ENCODE assay signal across 16 cellular contexts in the genomic region with DNA sequence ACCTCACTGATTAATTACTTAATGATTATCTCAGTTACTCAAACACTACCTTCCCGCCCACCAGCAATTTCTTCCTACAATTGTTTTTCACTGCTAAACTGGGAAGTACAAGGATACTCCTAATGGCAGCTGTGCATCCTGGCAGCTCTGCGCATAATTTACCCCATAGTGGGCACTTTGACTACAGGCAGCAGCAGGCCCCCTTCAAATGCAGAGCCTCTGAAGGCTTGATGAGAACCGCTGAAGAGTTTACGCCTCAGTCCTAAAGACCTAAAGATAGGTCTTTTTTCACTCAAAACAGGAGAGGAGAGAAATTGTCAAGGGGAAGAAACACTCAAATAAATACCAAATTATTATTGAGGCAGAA. TPM values are rescaled to one million over a fixed set of nuclear protein-coding genes. Genes with fewer than 3 reads are reported as not detected.
A peak's percentile ranks its signal among the peaks of the same experiment; 100 is the strongest.
DNase-seq lines count a peak whose midpoint lies in the region; ATAC-seq and TF ChIP-seq lines count a peak whose summit lies in the region.
"Had no signal": no experiment of that assay in that cellular context is flagged by ENCODE, and none has a peak within 500 bp of the region (broad histone marks: within the 10 kb centered on the region; RNA-seq: fewer than 3 reads in every experiment).

No MANE protein-coding gene starts in this region.

- H3K4me1 ChIP-seq in left lung = peaks cover 0 to 12% of the 10 kb centered on the region in 2 donors
- H3K4me1 ChIP-seq: BE2C had no signal

- no peak overlapping the region for H3K4me3 ChIP-seq in H7 (ENCODE audit: insufficient read depth, low read depth, low read length)
- no peak overlapping the region for H3K4me3 ChIP-seq in left lung
- H3K4me3 ChIP-seq: lung, SJCRH30 had no signal

- no peaks in the 10 kb centered on the region for H3K27me3 Mint-ChIP-seq in WTC11 (ENCODE audit: low read depth)
- peaks cover 2% of the 10 kb centered on the region for H3K27me3 Mint-ChIP-seq in nephron progenitor cell (ENCODE audit: low read depth, poor library complexity)
- H3K27me3 Mint-ChIP-seq: activated CD4-positive, alpha-beta T cell treated with anti-CD3 and anti-CD28 coated beads, Interleukin-2, amount 10 ng/mL, durations not matched to agents 7 days and 5 days; activated naive CD4-positive, alpha-beta T cell treated with anti-CD3 and anti-CD28 coated beads, Interleukin-2, amount 50 U/mL, for 24 hours had no signal

- H3K9me3 ChIP-seq in left lung = no peaks in the 10 kb centered on the region
- H3K9me3 ChIP-seq: BE2C, SJCRH30 had no signal

- H3K4me1 Mint-ChIP-seq in WTC11 (peaks cover 52% of the 10 kb centered on the region), nephron progenitor cell (peaks cover 47% of the 10 kb centered on the region)

- intact Hi-C loops in left lung (cut with DNase I) = no loop called here

- H3K36me3 ChIP-seq in H7 (replicated peaks; ENCODE audit: control insufficient read depth, insufficient read depth, low read length) (peaks cover 2% of the 10 kb centered on the region; the same call in 1 of the 2 replicates), left lung (peaks cover 0 to 87% of the 10 kb centered on the region in 2 donors)
- H3K36me3 ChIP-seq: SJCRH30 had no signal

- ATAC-seq in WTC11 (peak; percentile 93), GM21717 (IDR thresholded peaks at IDR 0.05; ENCODE audit: unreplicated experiment) (no peak), left lung (no peak)

- no peak for TF ChIP-seq CTCF in WTC11 (IDR thresholded peaks at IDR 0.05)
- no peak for TF ChIP-seq CTCF in nephron progenitor cell (IDR thresholded peaks at IDR 0.05)
- no peak for TF ChIP-seq CTCF in left lung (IDR thresholded peaks at IDR 0.05)

- CTCF ChIA-PET in WTC11 (lab: Charles Lee) = interaction anchor here (0.6 to 2.8 kb wide), 12 partner anchors 9 to 305 kb away, joined by 3 to 14 read pairs (median 4); a partner anchor contains a TSS

- H3K27me3 ChIP-seq in H7 (ENCODE audit: control insufficient read depth, insufficient read depth, low read length) (no peaks in the 10 kb centered on the region), left lung (no peaks in the 10 kb centered on the region)
- H3K27me3 ChIP-seq: BE2C, SJCRH30 had no signal

- DNase-seq in ELF-1 (ENCODE audit: low read depth, low spot score) (peak; percentile 30), H7 (peak; percentile 74), WTC11 (ENCODE audit: low spot score) (peak; percentile 56), nephron progenitor cell (no peak), left lung (no peak)
- no peak for DNase-seq in activated CD4-positive, alpha-beta T cell treated with anti-CD3 and anti-CD28 coated beads for 48 hours
- DNase-seq: activated CD4-positive, alpha-beta T cell treated with anti-CD3 and anti-CD28 coated beads, Interleukin-2, amount 10 ng/mL, durations not matched to agents 7 days and 5 days; activated T-cell treated with anti-CD3 and anti-CD28 coated beads for 4 hours; BE2C; effector CD4-positive, alpha-beta T cell; stimulated activated CD4-positive, alpha-beta T cell treated with anti-CD3 and anti-CD28 coated beads, Interleukin-1b, Interleukin-23, amount 100 ng/mL, for 48 hours had no signal

- H3K4me3 Mint-ChIP-seq in WTC11 = peak overlapping the region; percentile 7; the same call in 1 of the 2 replicates
- H3K4me3 Mint-ChIP-seq in nephron progenitor cell = peak overlapping the region; percentile 19
- H3K4me3 Mint-ChIP-seq: activated CD4-positive, alpha-beta T cell treated with anti-CD3 and anti-CD28 coated beads, Interleukin-2, amount 10 ng/mL, durations not matched to agents 7 days and 5 days; activated naive CD4-positive, alpha-beta T cell treated with anti-CD3 and anti-CD28 coated beads, Interleukin-2, amount 50 U/mL, for 24 hours; neural crest cell had no signal

- POLR2A ChIA-PET in WTC11 (lab: Charles Lee) = interaction anchor here (1.4 kb wide), 1 partner anchor 11 kb away, joined by 5 read pairs; a partner anchor contains a TSS

- H3K27ac ChIP-seq in left lung = no peak overlapping the region
- H3K27ac ChIP-seq: SJCRH30 had no signal

- no peaks in the 10 kb centered on the region for H3K9me3 Mint-ChIP-seq in WTC11
- H3K9me3 Mint-ChIP-seq in nephron progenitor cell = no peaks in the 10 kb centered on the region
- H3K9me3 Mint-ChIP-seq: activated CD4-positive, alpha-beta T cell treated with anti-CD3 and anti-CD28 coated beads, Interleukin-2, amount 10 ng/mL, durations not matched to agents 7 days and 5 days; activated naive CD4-positive, alpha-beta T cell treated with anti-CD3 and anti-CD28 coated beads, Interleukin-2, amount 50 U/mL, for 24 hours; neural crest cell had no signal

- peak overlapping the region; percentile 68 for H3K27ac Mint-ChIP-seq in WTC11
- peak overlapping the region; percentile 84 for H3K27ac Mint-ChIP-seq in nephron progenitor cell
- H3K27ac Mint-ChIP-seq: activated CD4-positive, alpha-beta T cell treated with anti-CD3 and anti-CD28 coated beads, Interleukin-2, amount 10 ng/mL, durations not matched to agents 7 days and 5 days; activated naive CD4-positive, alpha-beta T cell treated with anti-CD3 and anti-CD28 coated beads, Interleukin-2, amount 50 U/mL, for 24 hours had no signal

- peaks cover 3% of the 10 kb centered on the region for H3K36me3 Mint-ChIP-seq in WTC11
- H3K36me3 Mint-ChIP-seq in nephron progenitor cell (ENCODE audit: low read depth) = peaks cover 50% of the 10 kb centered on the region

TF ChIP-seq in WTC11, 78 proteins besides CTCF, POLR2A, EP300 and RAD21:
- TF ChIP-seq, protein P1, sequence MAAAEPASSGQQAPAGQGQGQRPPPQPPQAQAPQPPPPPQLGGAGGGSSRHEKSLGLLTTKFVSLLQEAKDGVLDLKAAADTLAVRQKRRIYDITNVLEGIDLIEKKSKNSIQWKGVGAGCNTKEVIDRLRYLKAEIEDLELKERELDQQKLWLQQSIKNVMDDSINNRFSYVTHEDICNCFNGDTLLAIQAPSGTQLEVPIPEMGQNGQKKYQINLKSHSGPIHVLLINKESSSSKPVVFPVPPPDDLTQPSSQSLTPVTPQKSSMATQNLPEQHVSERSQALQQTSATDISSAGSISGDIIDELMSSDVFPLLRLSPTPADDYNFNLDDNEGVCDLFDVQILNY (CRISPR knock-in tag; IDR thresholded peaks at IDR 0.05) = no peak
- TF ChIP-seq, protein P2, sequence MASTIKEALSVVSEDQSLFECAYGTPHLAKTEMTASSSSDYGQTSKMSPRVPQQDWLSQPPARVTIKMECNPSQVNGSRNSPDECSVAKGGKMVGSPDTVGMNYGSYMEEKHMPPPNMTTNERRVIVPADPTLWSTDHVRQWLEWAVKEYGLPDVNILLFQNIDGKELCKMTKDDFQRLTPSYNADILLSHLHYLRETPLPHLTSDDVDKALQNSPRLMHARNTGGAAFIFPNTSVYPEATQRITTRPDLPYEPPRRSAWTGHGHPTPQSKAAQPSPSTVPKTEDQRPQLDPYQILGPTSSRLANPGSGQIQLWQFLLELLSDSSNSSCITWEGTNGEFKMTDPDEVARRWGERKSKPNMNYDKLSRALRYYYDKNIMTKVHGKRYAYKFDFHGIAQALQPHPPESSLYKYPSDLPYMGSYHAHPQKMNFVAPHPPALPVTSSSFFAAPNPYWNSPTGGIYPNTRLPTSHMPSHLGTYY (CRISPR knock-in tag; IDR thresholded peaks at IDR 0.05) = no peak

RNA-seq across cellular contexts. Expression of a gene that starts 10.7 kb away (rescaled TPM):
- 12.3 and 17.2 TPM in 2 replicates for total RNA-seq in H7 (2014; rRNA removed; shearing (Covaris generic))
- 12.8 to 15.6 TPM (median 13.7 TPM) in 3 replicates for total RNA-seq in WTC11 (2021)
- total RNA-seq in left lung = 10 to 100 TPM; 19.4 to 29.5 TPM

RNA-seq across cellular contexts. Expression of a gene that starts 15.0 kb away (rescaled TPM):
- 30.5 and 38.1 TPM in 2 replicates for total RNA-seq in H7 (2014; rRNA removed; shearing (Covaris generic))
- 28.5 to 34.2 TPM (median 30.8 TPM) in 3 replicates for total RNA-seq in WTC11 (2021)
- 1 to 10 TPM; 5.8 to 6.6 TPM for total RNA-seq in left lung

RNA-seq across cellular contexts. Expression of a gene that starts 39.9 kb away (rescaled TPM):
- 28.4 and 33.9 TPM in 2 replicates for total RNA-seq in H7 (2014; rRNA removed; shearing (Covaris generic))
- 18.4 to 24.0 TPM (median 21.1 TPM) in 3 replicates for total RNA-seq in WTC11 (2021)
- total RNA-seq in left lung = 1 to 10 TPM; 2.7 to 5.9 TPM

Comparison
In these comparisons a context has a peak if more than half of its experiments do, and no peak if none do; other contexts are left out.
1. DNase-seq: peak in ELF-1 (single experiment), H7 (single experiment) and WTC11 (single experiment); none in nephron progenitor cell (single experiment), activated CD4-positive, alpha-beta T cell treated with anti-CD3 and anti-CD28 coated beads for 48 hours (single experiment) and left lung (0 of 2).